ENCODE assay signal across 10 cellular contexts in the genomic region with DNA sequence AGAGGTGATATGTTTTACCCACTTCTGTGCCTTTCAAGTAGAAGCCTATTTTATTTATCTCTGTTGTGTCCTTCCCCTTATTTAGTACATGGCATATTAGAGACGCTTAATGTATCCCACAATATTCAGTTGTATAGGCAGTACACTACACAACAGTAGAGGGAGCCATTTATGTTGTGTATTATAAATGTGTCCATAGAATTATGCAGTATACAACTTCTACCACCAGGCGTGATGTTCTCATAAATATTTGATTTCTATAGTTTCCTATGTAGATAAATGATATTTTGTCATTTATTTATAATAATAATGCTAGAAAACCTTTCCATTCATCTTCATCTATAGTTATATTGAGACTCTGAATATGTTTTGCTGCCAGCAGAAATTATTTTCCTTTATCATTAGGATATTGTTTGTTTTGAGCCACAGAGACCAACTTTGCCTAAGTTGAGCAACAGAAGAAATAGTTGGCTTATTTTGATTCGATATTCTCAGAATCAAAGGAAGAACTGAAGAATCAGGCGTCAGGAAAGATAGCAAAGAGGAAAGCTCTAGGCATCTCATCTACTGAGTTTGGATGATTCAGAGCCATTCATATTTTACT.
DNase-seq lines count a peak whose midpoint lies in the region; ATAC-seq and TF ChIP-seq lines count a peak whose summit lies in the region.
"Had no signal": no experiment of that assay in that cellular context is flagged by ENCODE, and none has a peak within 500 bp of the region (broad histone marks: within the 10 kb centered on the region; RNA-seq: fewer than 3 reads in every experiment).

No MANE protein-coding gene starts in this region.

- no peaks in the 10 kb centered on the region for H3K27me3 Mint-ChIP-seq in endodermal cell (ENCODE audit: insufficient read depth)
- H3K27me3 Mint-ChIP-seq in activated T-cell treated with anti-CD3 and anti-CD28 coated beads, Interleukin-2, amount 50 U/mL, for 24 hours, result no peaks in the 10 kb centered on the region

- no peaks in the 10 kb centered on the region for H3K27me3 ChIP-seq in endodermal cell (ENCODE audit: control insufficient read depth, insufficient read depth, low read length, poor library complexity, severe bottlenecking)
- H3K27me3 ChIP-seq in body of pancreas, result no peaks in the 10 kb centered on the region
- H3K27me3 ChIP-seq: Peyer's patch had no signal

- H3K36me3 Mint-ChIP-seq in endodermal cell (ENCODE audit: low read depth), result peaks cover 17% of the 10 kb centered on the region
- H3K36me3 Mint-ChIP-seq in activated T-cell treated with anti-CD3 and anti-CD28 coated beads, Interleukin-2, amount 50 U/mL, for 24 hours (ENCODE audit: low read depth), result no peaks in the 10 kb centered on the region

- DNase-seq in CMK (ENCODE audit: low read depth), result peak; percentile 3
- DNase-seq in LNCaP clone FGC (ENCODE audit: low read depth), result no peak
- no peak for DNase-seq in endodermal cell
- no peak for DNase-seq in AG20443 (ENCODE audit: low spot score)
- no peak for DNase-seq in body of pancreas
- no peak for DNase-seq in left ventricle myocardium superior
- no peak for DNase-seq in activated T-cell treated with anti-CD3 and anti-CD28 coated beads, Interleukin-2, amount 50 U/mL, for 24 hours
- DNase-seq: Peyer's patch; stimulated activated CD4-positive, alpha-beta T cell treated with anti-CD3 and anti-CD28 coated beads, Interleukin-1b, Interleukin-23, amount 100 ng/mL, for 48 hours had no signal

- H3K4me1 Mint-ChIP-seq in endodermal cell, result no peaks in the 10 kb centered on the region
- H3K4me1 Mint-ChIP-seq in activated T-cell treated with anti-CD3 and anti-CD28 coated beads, Interleukin-2, amount 50 U/mL, for 24 hours (ENCODE audit: low read depth), result no peaks in the 10 kb centered on the region

- H3K4me1 ChIP-seq in endodermal cell (ENCODE audit: control insufficient read depth, insufficient read depth, low read length), result no peaks in the 10 kb centered on the region
- H3K4me1 ChIP-seq in body of pancreas, result no peaks in the 10 kb centered on the region
- H3K4me1 ChIP-seq: Peyer's patch had no signal

- peaks cover 6% of the 10 kb centered on the region for H3K9me3 ChIP-seq in endodermal cell (ENCODE audit: control insufficient read depth, low read length)
- H3K9me3 ChIP-seq in body of pancreas, result no peaks in the 10 kb centered on the region
- H3K9me3 ChIP-seq: Peyer's patch had no signal

- no peak overlapping the region for H3K4me3 Mint-ChIP-seq in endodermal cell
- H3K4me3 Mint-ChIP-seq in activated T-cell treated with anti-CD3 and anti-CD28 coated beads, Interleukin-2, amount 50 U/mL, for 24 hours, result no peak overlapping the region

- H3K27ac ChIP-seq in endodermal cell (ENCODE audit: low read depth, low read length), result no peak overlapping the region
- H3K27ac ChIP-seq in body of pancreas, result no peak overlapping the region
- H3K27ac ChIP-seq: Peyer's patch had no signal

- WGBS in endodermal cell (ENCODE audit: insufficient coverage in 1 of 2, insufficient read length in 1 of 2), 2 experiments, result 87 to 100% methylated on average over 1 to 2 of the region's 4 CpGs
- 60 to 75% methylated on average over 4 of the region's 4 CpGs for WGBS in body of pancreas, 2 donors

- ATAC-seq in GM21576 (IDR thresholded peaks at IDR 0.05; ENCODE audit: unreplicated experiment) (peak; percentile 47), body of pancreas (no peak), left ventricle myocardium superior (no peak)

- TF ChIP-seq POLR2A in body of pancreas (IDR thresholded peaks at IDR 0.05), result no peak

- no peak overlapping the region for H3K9ac ChIP-seq in endodermal cell (ENCODE audit: extremely low read depth, low read length, poor library complexity, severe bottlenecking)

- H3K36me3 ChIP-seq in endodermal cell (ENCODE audit: control insufficient read depth, insufficient read depth, low read length) (no peaks in the 10 kb centered on the region), body of pancreas (replicated peaks in 1 of 2; ENCODE audit: insufficient read depth in 1 of 2, low read depth in 2 of 2) (no peaks in the 10 kb centered on the region)
- H3K36me3 ChIP-seq: Peyer's patch had no signal

- H3K4me3 ChIP-seq in LNCaP clone FGC (ENCODE audit: low read depth, low read length) (no peak overlapping the region), endodermal cell (ENCODE audit: low read length) (no peak overlapping the region), body of pancreas (no peak overlapping the region)
- H3K4me3 ChIP-seq: Peyer's patch had no signal

- intact Hi-C loops in body of pancreas (cut with DNase I), result no loop called here
- intact Hi-C loops in left ventricle myocardium superior (cut with micrococcal nuclease), result no loop called here

- H3K9me3 Mint-ChIP-seq in endodermal cell, result peaks cover 13% of the 10 kb centered on the region
- H3K9me3 Mint-ChIP-seq in activated T-cell treated with anti-CD3 and anti-CD28 coated beads, Interleukin-2, amount 50 U/mL, for 24 hours, result peaks cover 2% of the 10 kb centered on the region

- TF ChIP-seq CTCF in LNCaP clone FGC (IDR thresholded peaks at IDR 0.05; ENCODE audit: control insufficient read depth, extremely low read depth, insufficient read depth), result peak; percentile 43
- peak; percentile 60 for TF ChIP-seq CTCF in endodermal cell (conservative IDR thresholded peaks at IDR 0.05)
- TF ChIP-seq CTCF in body of pancreas (IDR thresholded peaks at IDR 0.05), result no peak

- no peak overlapping the region for H3K27ac Mint-ChIP-seq in endodermal cell
- H3K27ac Mint-ChIP-seq in activated T-cell treated with anti-CD3 and anti-CD28 coated beads, Interleukin-2, amount 50 U/mL, for 24 hours, result no peak overlapping the region

Comparison
In these comparisons a context has a peak if more than half of its experiments do, and no peak if none do; other contexts are left out.
1. CTCF ChIP-seq: peak in LNCaP clone FGC (single experiment) and endodermal cell (single experiment); none in body of pancreas (0 of 7).